Comparison of ENCODE assay signal across 2 cellular contexts in genomic region chr10:36666451-36666850, GRCh38.
TF ChIP-seq lines count a peak whose summit lies in the region.

No MANE protein-coding gene starts in this region.

TF ChIP-seq in SK-N-SH treated with all-trans-retinoic acid at 6 μM for 48 hours, 23 proteins besides CTCF, POLR2A, EP300 and RAD21 (continued from another document):
- TF ChIP-seq PATZ1 (CRISPR knock-in tag; IDR thresholded peaks at IDR 0.05; ENCODE audit: borderline replicate concordance): no peak

TF ChIP-seq in SK-N-SH, 30 proteins besides CTCF, POLR2A, EP300 and RAD21 (continued from another document):
- TF ChIP-seq USF1 (IDR thresholded peaks at IDR 0.05; ENCODE audit: borderline replicate concordance, low read depth) (no peak), MXI1 (IDR thresholded peaks at IDR 0.05; ENCODE audit: low read depth, low read length) (no peak), SMC3 (IDR thresholded peaks at IDR 0.05; ENCODE audit: low read depth, low read length) (no peak), MEF2A (IDR thresholded peaks at IDR 0.05; ENCODE audit: borderline replicate concordance, low read depth) (no peak), NFIC (IDR thresholded peaks at IDR 0.05; ENCODE audit: borderline replicate concordance) (no peak), ELF1 (IDR thresholded peaks at IDR 0.05) (no peak)
